ENCODE assay signal across 1 cellular context in the genomic region with DNA sequence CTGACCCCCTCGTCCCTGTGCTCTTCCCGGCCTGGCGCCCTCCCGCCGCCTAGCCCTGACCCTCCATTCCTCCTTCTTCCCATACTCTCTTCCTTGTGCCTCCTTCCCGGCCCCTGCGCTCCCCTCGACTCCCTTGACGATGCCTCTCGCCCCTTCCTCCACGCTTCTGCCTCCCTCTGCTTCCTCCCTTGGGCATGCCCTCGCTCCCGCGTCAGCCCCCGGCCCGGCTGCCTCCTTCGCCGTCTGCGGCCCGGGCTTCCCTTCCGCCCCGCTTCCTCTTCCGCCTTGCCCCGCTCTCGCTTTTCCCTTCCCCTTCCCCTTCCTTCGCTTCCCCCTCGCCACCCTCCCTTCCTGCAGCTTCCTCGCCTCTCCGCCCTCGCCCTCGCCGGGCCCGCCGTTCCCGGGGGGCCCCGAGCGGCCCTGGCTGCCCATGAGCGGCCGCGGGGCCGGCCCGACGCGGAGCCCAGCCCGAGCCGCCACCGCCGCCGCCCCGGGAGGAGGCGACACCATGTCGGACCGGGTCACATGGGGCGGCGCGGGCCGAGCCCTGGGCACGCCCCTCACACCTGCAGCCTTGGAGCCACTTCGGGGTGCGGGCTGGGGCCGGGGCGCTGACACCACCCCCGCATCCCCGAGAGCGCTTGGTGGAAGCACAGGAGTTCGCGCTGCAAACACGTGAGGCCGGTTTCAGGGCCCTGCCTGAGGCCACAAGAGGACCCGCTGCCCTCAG.
TF ChIP-seq lines count a peak whose summit lies in the region.

A gene with protein sequence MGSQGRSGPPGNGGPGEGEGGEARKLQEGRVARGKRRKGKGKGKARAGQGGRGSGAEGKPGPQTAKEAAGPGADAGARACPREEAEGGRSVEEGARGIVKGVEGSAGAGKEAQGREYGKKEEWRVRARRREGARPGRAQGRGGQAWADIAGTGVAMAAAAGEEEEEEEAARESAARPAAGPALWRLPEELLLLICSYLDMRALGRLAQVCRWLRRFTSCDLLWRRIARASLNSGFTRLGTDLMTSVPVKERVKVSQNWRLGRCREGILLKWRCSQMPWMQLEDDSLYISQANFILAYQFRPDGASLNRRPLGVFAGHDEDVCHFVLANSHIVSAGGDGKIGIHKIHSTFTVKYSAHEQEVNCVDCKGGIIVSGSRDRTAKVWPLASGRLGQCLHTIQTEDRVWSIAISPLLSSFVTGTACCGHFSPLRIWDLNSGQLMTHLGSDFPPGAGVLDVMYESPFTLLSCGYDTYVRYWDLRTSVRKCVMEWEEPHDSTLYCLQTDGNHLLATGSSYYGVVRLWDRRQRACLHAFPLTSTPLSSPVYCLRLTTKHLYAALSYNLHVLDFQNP (minus strand): TSS at position 497 of the 730 bp plus-strand sequence. CDS start 65 bp downstream, at position 432.

TF ChIP-seq in SK-N-SH, 30 proteins besides CTCF, POLR2A, EP300 and RAD21 (continued from another document):
- TF ChIP-seq REST (IDR thresholded peaks at IDR 0.05; ENCODE audit: low read depth, low read length), result no peak
- TF ChIP-seq MEF2A (IDR thresholded peaks at IDR 0.05; ENCODE audit: borderline replicate concordance, low read depth), result no peak
- no peak for TF ChIP-seq ZBTB33 (IDR thresholded peaks at IDR 0.05; ENCODE audit: borderline replicate concordance, low read depth)
- TF ChIP-seq YY1 (IDR thresholded peaks at IDR 0.05; ENCODE audit: low read depth), result 0 out of 2 replicates have a peak, but pooled peaks have one; percentile 2
